ENCODE assay signal across 9 cellular contexts in the genomic region with DNA sequence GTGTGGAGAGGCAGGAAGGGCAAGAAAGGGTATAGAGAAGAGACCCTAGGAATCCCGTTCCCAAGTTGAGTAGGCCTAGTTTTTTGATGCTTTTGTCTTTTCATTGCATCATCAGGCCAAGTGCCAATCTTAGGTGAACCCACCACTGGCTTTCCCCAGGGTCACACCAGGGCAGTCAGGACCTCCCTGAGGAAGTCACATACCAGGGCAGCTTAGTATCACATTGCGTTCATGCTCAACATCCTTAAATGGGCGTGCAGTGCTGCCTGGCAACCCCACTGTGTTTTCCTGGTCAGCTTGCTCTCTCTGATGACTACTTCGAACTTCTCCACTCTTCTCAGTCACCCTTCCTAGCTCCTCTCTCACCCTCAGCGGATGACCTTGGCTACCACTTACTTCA. TPM values are rescaled to one million over a fixed set of nuclear protein-coding genes. Genes with fewer than 3 reads are reported as not detected.
DNase-seq lines count a peak whose midpoint lies in the region; ATAC-seq and TF ChIP-seq lines count a peak whose summit lies in the region.
"Had no signal": no experiment of that assay in that cellular context is flagged by ENCODE, and none has a peak within 500 bp of the region (broad histone marks: within the 10 kb centered on the region; RNA-seq: fewer than 3 reads in every experiment).

No MANE protein-coding gene starts in this region.

- intact Hi-C loops in left cardiac atrium (cut with DNase I) = loop anchor here in 1 of 2 donors (5.0 kb wide), 1 partner anchor 199 kb away; no protein-coding TSS in a partner anchor

- no peaks in the 10 kb centered on the region for H3K27me3 ChIP-seq in stomach smooth muscle (ENCODE audit: control insufficient read depth in 1 of 2, insufficient read depth in 2 of 2, low read length in 2 of 2)
- H3K27me3 ChIP-seq: pancreas had no signal

- H3K27ac ChIP-seq in stomach smooth muscle (ENCODE audit: low read length) = peak overlapping the region; percentile 24
- H3K27ac ChIP-seq: pancreas had no signal

- peak; percentile 85 for ATAC-seq in SK-N-SH treated with all-trans-retinoic acid at 6 μM for 48 hours
- ATAC-seq in left cardiac atrium = peak; percentile 24 to 51
- no peak for ATAC-seq in GM19395 (IDR thresholded peaks at IDR 0.05; ENCODE audit: unreplicated experiment)
- ATAC-seq: pancreas had no signal

- no peak overlapping the region for H3K9ac ChIP-seq in stomach smooth muscle (ENCODE audit: low read length in 2 of 2)

- no peaks in the 10 kb centered on the region for H3K9me3 ChIP-seq in stomach smooth muscle (ENCODE audit: control insufficient read depth in 2 of 2, low read length in 2 of 2)
- H3K9me3 ChIP-seq: pancreas had no signal

- H3K36me3 ChIP-seq in stomach smooth muscle (ENCODE audit: control insufficient read depth in 2 of 2, insufficient read depth in 2 of 2, low read length in 2 of 2) = no peaks in the 10 kb centered on the region
- H3K36me3 ChIP-seq: pancreas had no signal

- DNase-seq in SIG-M5 treated with dmso at 0.1 percent for 504 hours (lab: John Stamatoyannopoulos, UW; ENCODE audit: unreplicated experiment) (peak; percentile 41), SIG-M5 (lab: John Stamatoyannopoulos, UW) (no peak), left cardiac atrium (no peak), NCI-H446 treated with DMSO at 0.1 percent for 48 hours (lab: John Stamatoyannopoulos, UW) (no peak), NCI-H526 (lab: John Stamatoyannopoulos, UW) (no peak)
- DNase-seq: pancreas had no signal

- H3K4me3 ChIP-seq in stomach smooth muscle (ENCODE audit: low read length in 2 of 2) = peak overlapping the region in 1 of 2 donors; percentile 22
- H3K4me3 ChIP-seq: pancreas had no signal

- peaks cover 16% of the 10 kb centered on the region for H3K4me1 ChIP-seq in stomach smooth muscle (ENCODE audit: control insufficient read depth, insufficient read depth, low read length)
- H3K4me1 ChIP-seq: pancreas had no signal

TF ChIP-seq in SK-N-SH treated with all-trans-retinoic acid at 6 μM for 48 hours, 23 proteins besides CTCF, POLR2A, EP300 and RAD21:
- TF ChIP-seq ZFP30 (CRISPR knock-in tag; IDR thresholded peaks at IDR 0.05) = no peak
- TF ChIP-seq GLIS3 (CRISPR knock-in tag; IDR thresholded peaks at IDR 0.05) = no peak
- no peak for TF ChIP-seq ZNF565 (CRISPR knock-in tag; conservative IDR thresholded peaks at IDR 0.05; ENCODE audit: low read depth)
- no peak for TF ChIP-seq ISL1 (CRISPR knock-in tag; IDR thresholded peaks at IDR 0.05)
- no peak for TF ChIP-seq TCF4 (CRISPR knock-in tag; IDR thresholded peaks at IDR 0.05; ENCODE audit: borderline replicate concordance)
- TF ChIP-seq PPARA (CRISPR knock-in tag; IDR thresholded peaks at IDR 0.05; ENCODE audit: borderline replicate concordance) = no peak
- TF ChIP-seq ZFP3 (CRISPR knock-in tag; IDR thresholded peaks at IDR 0.05) = no peak
- TF ChIP-seq, protein P1, sequence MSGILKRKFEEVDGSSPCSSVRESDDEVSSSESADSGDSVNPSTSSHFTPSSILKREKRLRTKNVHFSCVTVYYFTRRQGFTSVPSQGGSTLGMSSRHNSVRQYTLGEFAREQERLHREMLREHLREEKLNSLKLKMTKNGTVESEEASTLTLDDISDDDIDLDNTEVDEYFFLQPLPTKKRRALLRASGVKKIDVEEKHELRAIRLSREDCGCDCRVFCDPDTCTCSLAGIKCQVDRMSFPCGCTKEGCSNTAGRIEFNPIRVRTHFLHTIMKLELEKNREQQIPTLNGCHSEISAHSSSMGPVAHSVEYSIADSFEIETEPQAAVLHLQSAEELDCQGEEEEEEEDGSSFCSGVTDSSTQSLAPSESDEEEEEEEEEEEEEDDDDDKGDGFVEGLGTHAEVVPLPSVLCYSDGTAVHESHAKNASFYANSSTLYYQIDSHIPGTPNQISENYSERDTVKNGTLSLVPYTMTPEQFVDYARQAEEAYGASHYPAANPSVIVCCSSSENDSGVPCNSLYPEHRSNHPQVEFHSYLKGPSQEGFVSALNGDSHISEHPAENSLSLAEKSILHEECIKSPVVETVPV (CRISPR knock-in tag; IDR thresholded peaks at IDR 0.05) = no peak
- TF ChIP-seq, protein P2, sequence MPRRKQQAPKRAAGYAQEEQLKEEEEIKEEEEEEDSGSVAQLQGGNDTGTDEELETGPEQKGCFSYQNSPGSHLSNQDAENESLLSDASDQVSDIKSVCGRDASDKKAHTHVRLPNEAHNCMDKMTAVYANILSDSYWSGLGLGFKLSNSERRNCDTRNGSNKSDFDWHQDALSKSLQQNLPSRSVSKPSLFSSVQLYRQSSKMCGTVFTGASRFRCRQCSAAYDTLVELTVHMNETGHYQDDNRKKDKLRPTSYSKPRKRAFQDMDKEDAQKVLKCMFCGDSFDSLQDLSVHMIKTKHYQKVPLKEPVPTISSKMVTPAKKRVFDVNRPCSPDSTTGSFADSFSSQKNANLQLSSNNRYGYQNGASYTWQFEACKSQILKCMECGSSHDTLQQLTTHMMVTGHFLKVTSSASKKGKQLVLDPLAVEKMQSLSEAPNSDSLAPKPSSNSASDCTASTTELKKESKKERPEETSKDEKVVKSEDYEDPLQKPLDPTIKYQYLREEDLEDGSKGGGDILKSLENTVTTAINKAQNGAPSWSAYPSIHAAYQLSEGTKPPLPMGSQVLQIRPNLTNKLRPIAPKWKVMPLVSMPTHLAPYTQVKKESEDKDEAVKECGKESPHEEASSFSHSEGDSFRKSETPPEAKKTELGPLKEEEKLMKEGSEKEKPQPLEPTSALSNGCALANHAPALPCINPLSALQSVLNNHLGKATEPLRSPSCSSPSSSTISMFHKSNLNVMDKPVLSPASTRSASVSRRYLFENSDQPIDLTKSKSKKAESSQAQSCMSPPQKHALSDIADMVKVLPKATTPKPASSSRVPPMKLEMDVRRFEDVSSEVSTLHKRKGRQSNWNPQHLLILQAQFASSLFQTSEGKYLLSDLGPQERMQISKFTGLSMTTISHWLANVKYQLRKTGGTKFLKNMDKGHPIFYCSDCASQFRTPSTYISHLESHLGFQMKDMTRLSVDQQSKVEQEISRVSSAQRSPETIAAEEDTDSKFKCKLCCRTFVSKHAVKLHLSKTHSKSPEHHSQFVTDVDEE (CRISPR knock-in tag; IDR thresholded peaks at IDR 0.05) = no peak
- no peak for TF ChIP-seq CREB5 (CRISPR knock-in tag; IDR thresholded peaks at IDR 0.05; ENCODE audit: low read depth)
- TF ChIP-seq RARB (CRISPR knock-in tag; IDR thresholded peaks at IDR 0.05) = no peak
- TF ChIP-seq ESRRG (CRISPR knock-in tag; IDR thresholded peaks at IDR 0.05) = no peak
- no peak for TF ChIP-seq ZNF70 (CRISPR knock-in tag; IDR thresholded peaks at IDR 0.05)

RNA-seq across cellular contexts. Expression of gene ASIC1, which starts 9.0 kb away (rescaled TPM):
- 1 to 10 TPM; 1.2 to 4.1 TPM for total RNA-seq in left cardiac atrium

RNA-seq across cellular contexts. Expression of gene SMARCD1, which starts 18.7 kb away (rescaled TPM):
- total RNA-seq in left cardiac atrium = 10 to 100 TPM; 18.3 to 27.7 TPM

RNA-seq across cellular contexts. Expression of gene GPD1, which starts 37.4 kb away (rescaled TPM):
- 100 to 1,000 TPM in 1 of 2 donors, 10 to 100 TPM in 1; 88.6 to 150 TPM for total RNA-seq in left cardiac atrium

RNA-seq across cellular contexts. Expression of gene RACGAP1, which starts 41.1 kb away (rescaled TPM):
- total RNA-seq in left cardiac atrium = 10 to 100 TPM in 1 of 2 donors, 1 to 10 TPM in 1; 4.8 to 10.4 TPM

RNA-seq across cellular contexts. Expression of gene COX14, which starts 45.6 kb away (rescaled TPM):
- total RNA-seq in left cardiac atrium = 100 to 1,000 TPM; 122 to 148 TPM
